Comparison of ENCODE assay signal across 16 cellular contexts in the genomic region with DNA sequence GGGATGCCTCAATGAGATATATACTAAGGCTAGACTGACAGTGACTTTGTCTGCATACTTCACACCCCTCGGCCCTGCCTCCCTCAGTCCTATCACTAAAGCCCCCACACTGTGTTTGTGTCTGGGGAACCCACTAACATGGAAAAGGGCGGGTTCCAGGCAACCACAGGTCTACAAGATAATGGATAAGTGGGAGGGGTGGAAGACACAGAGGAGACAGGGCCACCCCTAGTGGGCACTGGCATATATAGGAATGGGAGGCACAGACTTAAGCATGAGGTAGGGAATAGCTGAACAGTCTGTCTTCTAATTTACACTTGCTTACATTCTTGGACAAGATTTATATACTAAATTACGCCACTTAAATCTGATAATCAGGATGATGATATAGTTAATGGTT.
DNase-seq lines count a peak whose midpoint lies in the region; ATAC-seq and TF ChIP-seq lines count a peak whose summit lies in the region.
"Had no signal": no experiment of that assay in that cellular context is flagged by ENCODE, and none has a peak within 500 bp of the region (broad histone marks: within the 10 kb centered on the region; RNA-seq: fewer than 3 reads in every experiment).

No MANE protein-coding gene starts in this region.

- H3K4me3 Mint-ChIP-seq in GM23338 = no peak overlapping the region
- H3K4me3 Mint-ChIP-seq in activated T-helper 1 cell treated with anti-CD3 and anti-CD28 coated beads, Interleukin-12 subunit alpha, Interleukin-12 subunit beta, Interleukin-2, Interleukin-4 antibody, amounts not matched to agents 30 ng/mL and 10 ng/mL and 1 ng/mL, durations not matched to agents 14 hours and 24 hours and 36 hours = no peak overlapping the region

- H3K4me1 Mint-ChIP-seq in GM23338 = peaks cover 10% of the 10 kb centered on the region
- no peaks in the 10 kb centered on the region for H3K4me1 Mint-ChIP-seq in activated T-helper 1 cell treated with anti-CD3 and anti-CD28 coated beads, Interleukin-12 subunit alpha, Interleukin-12 subunit beta, Interleukin-2, Interleukin-4 antibody, amounts not matched to agents 30 ng/mL and 10 ng/mL and 1 ng/mL, durations not matched to agents 14 hours and 24 hours and 36 hours (ENCODE audit: low read depth)

- no peaks in the 10 kb centered on the region for H3K9me3 Mint-ChIP-seq in GM23338
- H3K9me3 Mint-ChIP-seq in activated T-helper 1 cell treated with anti-CD3 and anti-CD28 coated beads, Interleukin-12 subunit alpha, Interleukin-12 subunit beta, Interleukin-2, Interleukin-4 antibody, amounts not matched to agents 30 ng/mL and 10 ng/mL and 1 ng/mL, durations not matched to agents 14 hours and 24 hours and 36 hours = no peaks in the 10 kb centered on the region

- DNase-seq in GM23338 (ENCODE audit: low spot score) (peak; percentile 64), HT1080 (ENCODE audit: low read depth) (peak; percentile 15), substantia nigra (lab: John Stamatoyannopoulos, UW) (no peak)
- DNase-seq in activated T-helper 1 cell treated with anti-CD3 and anti-CD28 coated beads, Interleukin-12 subunit alpha, Interleukin-12 subunit beta, Interleukin-2, Interleukin-4 antibody, amounts not matched to agents 30 ng/mL and 10 ng/mL and 1 ng/mL, durations not matched to agents 14 hours and 24 hours and 36 hours (ENCODE audit: low spot score) = no peak
- DNase-seq: DMS153, MG63, NCI-H1105 treated with DMSO at 0.1 percent for 48 hours, NCI-H2029, NCI-H524, T-helper 2 cell had no signal

- no peaks in the 10 kb centered on the region for H4K20me1 ChIP-seq in GM23338 (replicated peaks; ENCODE audit: insufficient read depth)
- H4K20me1 ChIP-seq: BLaER1 treated with 17β-estradiol and CSF1 and Interleukin-3, amounts not matched to agents 10 nM and 100 nM had no signal

- no peaks in the 10 kb centered on the region for H3K36me3 ChIP-seq in GM23338 (ENCODE audit: insufficient read depth)
- no peaks in the 10 kb centered on the region for H3K36me3 ChIP-seq in parathyroid adenoma (ENCODE audit: control insufficient read depth, insufficient read depth, low read length)
- H3K36me3 ChIP-seq: BLaER1 treated with 17β-estradiol and CSF1 and Interleukin-3, amounts not matched to agents 10 nM and 100 nM; MG63 had no signal

- no peaks in the 10 kb centered on the region for H3K9me2 ChIP-seq in GM23338 (ENCODE audit: insufficient read depth)

- intact Hi-C loops in activated T-helper 1 cell treated with anti-CD3 and anti-CD28 coated beads, Interleukin-12 subunit alpha, Interleukin-12 subunit beta, Interleukin-2, Interleukin-4 antibody, amounts not matched to agents 30 ng/mL and 10 ng/mL and 1 ng/mL, durations not matched to agents 14 hours and 24 hours and 36 hours (cut with micrococcal nuclease) = no loop called here

- H3K9ac ChIP-seq in parathyroid adenoma = no peak overlapping the region
- H3K9ac ChIP-seq: BLaER1 treated with 17β-estradiol and CSF1 and Interleukin-3, amounts not matched to agents 10 nM and 100 nM; KMS-11 had no signal

- no peak overlapping the region for H3K4me2 ChIP-seq in GM23338
- H3K4me2 ChIP-seq in parathyroid adenoma (ENCODE audit: low read length) = no peak overlapping the region
- H3K4me2 ChIP-seq: BLaER1 treated with 17β-estradiol and CSF1 and Interleukin-3, amounts not matched to agents 10 nM and 100 nM; KMS-11 had no signal

- no peaks in the 10 kb centered on the region for H3K9me3 ChIP-seq in parathyroid adenoma (ENCODE audit: control insufficient read depth, low read length)
- H3K9me3 ChIP-seq: BLaER1 treated with 17β-estradiol and CSF1 and Interleukin-3, amounts not matched to agents 10 nM and 100 nM; MG63 had no signal

- H3K79me2 ChIP-seq in GM23338 (replicated peaks; ENCODE audit: insufficient read depth) = no peaks in the 10 kb centered on the region
- peaks cover 54% of the 10 kb centered on the region for H3K79me2 ChIP-seq in parathyroid adenoma

- peaks cover 28% of the 10 kb centered on the region for H3K27me3 ChIP-seq in GM23338 (ENCODE audit: insufficient read depth)
- no peaks in the 10 kb centered on the region for H3K27me3 ChIP-seq in parathyroid adenoma (ENCODE audit: control insufficient read depth, insufficient read depth, low read length)
- H3K27me3 ChIP-seq: BLaER1 treated with 17β-estradiol and CSF1 and Interleukin-3, amounts not matched to agents 10 nM and 100 nM; MG63 had no signal

- no peak overlapping the region for H2AFZ ChIP-seq in GM23338
- H2AFZ ChIP-seq in parathyroid adenoma = no peak overlapping the region

- no peaks in the 10 kb centered on the region for H3K36me3 Mint-ChIP-seq in GM23338 (ENCODE audit: low read depth)
- H3K36me3 Mint-ChIP-seq in activated T-helper 1 cell treated with anti-CD3 and anti-CD28 coated beads, Interleukin-12 subunit alpha, Interleukin-12 subunit beta, Interleukin-2, Interleukin-4 antibody, amounts not matched to agents 30 ng/mL and 10 ng/mL and 1 ng/mL, durations not matched to agents 14 hours and 24 hours and 36 hours (ENCODE audit: low read depth) = no peaks in the 10 kb centered on the region

- TF ChIP-seq CTCF in GM23338 (conservative IDR thresholded peaks at IDR 0.05; ENCODE audit: low read depth in 2 of 2) (peak; percentile 50 to 51), parathyroid adenoma (IDR thresholded peaks at IDR 0.05) (peak; percentile 36)

- H3F3A ChIP-seq in GM23338 (replicated peaks; ENCODE audit: low read depth) = no peaks in the 10 kb centered on the region

- H3K4me1 ChIP-seq in GM23338 (ENCODE audit: insufficient read depth) (no peaks in the 10 kb centered on the region), parathyroid adenoma (peaks cover 49% of the 10 kb centered on the region)
- H3K4me1 ChIP-seq: BLaER1 treated with 17β-estradiol and CSF1 and Interleukin-3, amounts not matched to agents 10 nM and 100 nM had no signal

- H3K27ac ChIP-seq in GM23338 (ENCODE audit: low read depth) (no peak overlapping the region), parathyroid adenoma (peak overlapping the region; percentile 25), substantia nigra (ENCODE audit: low read depth, low read length, poor library complexity, severe bottlenecking) (no peak overlapping the region)
- H3K27ac ChIP-seq: BLaER1 treated with 17β-estradiol and CSF1 and Interleukin-3, amounts not matched to agents 10 nM and 100 nM; KMS-11 had no signal

- no peak overlapping the region for H3K4me3 ChIP-seq in GM23338
- no peak overlapping the region for H3K4me3 ChIP-seq in parathyroid adenoma (ENCODE audit: low read depth, low read length)
- H3K4me3 ChIP-seq: BLaER1 treated with 17β-estradiol and CSF1 and Interleukin-3, amounts not matched to agents 10 nM and 100 nM; MG63 had no signal

- H3K27me3 Mint-ChIP-seq in GM23338 (ENCODE audit: insufficient read depth, low read depth, poor library complexity) = peaks cover 50% of the 10 kb centered on the region
- H3K27me3 Mint-ChIP-seq in activated T-helper 1 cell treated with anti-CD3 and anti-CD28 coated beads, Interleukin-12 subunit alpha, Interleukin-12 subunit beta, Interleukin-2, Interleukin-4 antibody, amounts not matched to agents 30 ng/mL and 10 ng/mL and 1 ng/mL, durations not matched to agents 14 hours and 24 hours and 36 hours (ENCODE audit: insufficient read depth) = peaks cover 5% of the 10 kb centered on the region

- ATAC-seq in GM23338 (peak; percentile 92), HG03095 (IDR thresholded peaks at IDR 0.05; ENCODE audit: unreplicated experiment) (no peak), HG03354 (IDR thresholded peaks at IDR 0.05; ENCODE audit: poor library complexity, severe bottlenecking, unreplicated experiment) (no peak)
- ATAC-seq: Right ventricle myocardium inferior had no signal

- no peak overlapping the region for H3K27ac Mint-ChIP-seq in GM23338
- H3K27ac Mint-ChIP-seq in activated T-helper 1 cell treated with anti-CD3 and anti-CD28 coated beads, Interleukin-12 subunit alpha, Interleukin-12 subunit beta, Interleukin-2, Interleukin-4 antibody, amounts not matched to agents 30 ng/mL and 10 ng/mL and 1 ng/mL, durations not matched to agents 14 hours and 24 hours and 36 hours = peak overlapping the region; percentile 4

TF ChIP-seq in GM23338, 12 proteins besides CTCF, POLR2A, EP300 and RAD21 (continues in another document):
- TF ChIP-seq ZNF331 (CRISPR knock-in tag; IDR thresholded peaks at IDR 0.05; ENCODE audit: low read depth) = no peak

Comparison
In these comparisons a context has a peak if more than half of its experiments do, and no peak if none do; other contexts are left out.
1. DNase-seq: peak in GM23338 (single experiment) and HT1080 (single experiment); none in activated T-helper 1 cell treated with anti-CD3 and anti-CD28 coated beads, Interleukin-12 subunit alpha, Interleukin-12 subunit beta, Interleukin-2, Interleukin-4 antibody, amounts not matched to agents 30 ng/mL and 10 ng/mL and 1 ng/mL, durations not matched to agents 14 hours and 24 hours and 36 hours (single experiment) and substantia nigra (0 of 49).